ENCODE assay signal across 19 cellular contexts in the genomic region with DNA sequence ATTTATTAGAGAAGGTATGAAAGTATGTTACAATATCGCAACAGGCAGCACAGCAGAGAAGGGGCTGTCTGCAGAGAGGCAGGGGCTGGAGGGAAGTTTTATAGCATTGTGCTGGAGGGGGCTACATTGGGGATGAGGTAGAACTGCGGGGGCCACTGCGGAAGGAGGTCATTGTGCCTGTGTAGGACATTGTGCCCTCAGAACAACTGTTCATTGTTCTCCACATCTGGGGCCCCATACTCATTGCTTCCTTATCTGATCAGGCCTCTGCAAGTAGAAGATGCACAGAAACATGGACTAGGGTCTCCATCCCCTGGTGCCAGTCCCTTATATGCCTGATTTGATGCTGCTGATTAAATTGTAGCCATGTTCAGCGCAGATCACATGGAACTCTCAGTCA. TPM values are rescaled to one million over a fixed set of nuclear protein-coding genes. Genes with fewer than 3 reads are reported as not detected.
DNase-seq lines count a peak whose midpoint lies in the region; ATAC-seq and TF ChIP-seq lines count a peak whose summit lies in the region.
"Had no signal": no experiment of that assay in that cellular context is flagged by ENCODE, and none has a peak within 500 bp of the region (broad histone marks: within the 10 kb centered on the region; RNA-seq: fewer than 3 reads in every experiment).

No MANE protein-coding gene starts in this region.

- peaks cover 11% of the 10 kb centered on the region for H3K36me3 ChIP-seq in RWPE2 (ENCODE audit: low read depth)
- H3K36me3 ChIP-seq in PC-9 (ENCODE audit: low read depth): peaks cover 26% of the 10 kb centered on the region

- CTCF ChIA-PET in PC-9 (lab: Charles Lee): no interaction called here

- H3K27me3 ChIP-seq in RWPE2 (ENCODE audit: insufficient read depth, poor library complexity, severe bottlenecking) (no peaks in the 10 kb centered on the region), PC-9 (ENCODE audit: insufficient read depth, low read depth) (no peaks in the 10 kb centered on the region)

- intact Hi-C loops in PC-9 (cut with micrococcal nuclease; ENCODE audit: unreplicated experiment): no loop called here

- no peaks in the 10 kb centered on the region for H3K27me3 Mint-ChIP-seq in chondrocyte (ENCODE audit: low read depth)
- H3K27me3 Mint-ChIP-seq in activated T-helper 17 cell treated with anti-CD3 and anti-CD28 coated beads, Interleukin-2, amount 50 U/mL, for 72 hours: no peaks in the 10 kb centered on the region
- H3K27me3 Mint-ChIP-seq: B cell; CD4-positive, alpha-beta memory T cell; IgD-negative memory B cell had no signal

- peaks cover 35% of the 10 kb centered on the region for H3K36me3 Mint-ChIP-seq in chondrocyte (ENCODE audit: low read depth)
- H3K36me3 Mint-ChIP-seq in activated T-helper 17 cell treated with anti-CD3 and anti-CD28 coated beads, Interleukin-2, amount 50 U/mL, for 72 hours (ENCODE audit: low read depth): peaks cover 90% of the 10 kb centered on the region

- POLR2A ChIA-PET in PC-9 (lab: Charles Lee; ENCODE audit: unreplicated experiment): no interaction called here

- H3K4me1 ChIP-seq in RWPE2 (ENCODE audit: insufficient read depth, poor library complexity, severe bottlenecking) (no peaks in the 10 kb centered on the region), PC-9 (replicated peaks; ENCODE audit: insufficient read depth) (no peaks in the 10 kb centered on the region)

- H3K4me1 Mint-ChIP-seq in chondrocyte (ENCODE audit: low read depth): no peaks in the 10 kb centered on the region
- peaks cover 7% of the 10 kb centered on the region for H3K4me1 Mint-ChIP-seq in activated T-helper 17 cell treated with anti-CD3 and anti-CD28 coated beads, Interleukin-2, amount 50 U/mL, for 72 hours

- H3K4me2 ChIP-seq in PC-9: no peak overlapping the region
- H3K4me2 ChIP-seq: GM23338 had no signal

- H3K27ac Mint-ChIP-seq in chondrocyte (ENCODE audit: unreplicated experiment): no peak overlapping the region
- no peak overlapping the region for H3K27ac Mint-ChIP-seq in activated T-helper 17 cell treated with anti-CD3 and anti-CD28 coated beads, Interleukin-2, amount 50 U/mL, for 72 hours
- H3K27ac Mint-ChIP-seq: B cell, GM23338, IgD-negative memory B cell had no signal

- H3K79me2 ChIP-seq in PC-9 (ENCODE audit: low read depth): no peaks in the 10 kb centered on the region

- no peak overlapping the region for H2AFZ ChIP-seq in PC-9
- H2AFZ ChIP-seq: GM23338 had no signal

- no peak overlapping the region for H3K4me3 ChIP-seq in RWPE2 (ENCODE audit: severe bottlenecking)
- H3K4me3 ChIP-seq in PC-9: no peak overlapping the region
- H3K4me3 ChIP-seq: GM23338 had no signal

- H3K27ac ChIP-seq in RWPE2 (ENCODE audit: poor library complexity, severe bottlenecking) (no peak overlapping the region), temporal lobe (ENCODE audit: low read depth, low read length) (peak overlapping the region; percentile 5), PC-9 (no peak overlapping the region)

- DNase-seq in RWPE2 (ENCODE audit: low spot score) (peak; percentile 15), chondrocyte (ENCODE audit: low spot score) (peak; percentile 34), medulla oblongata (ENCODE audit: extremely low spot score) (peak; percentile 23), T-helper 9 cell (no peak), PC-9 (no peak)
- DNase-seq: Calu3; CD4-positive, alpha-beta memory T cell; DMS53; Kasumi-1; MM.1S; NCI-H1092 treated with DMSO at 0.1 percent for 48 hours; NCI-H2081 treated with DMSO at 0.1 percent for 48 hours; NCI-H524 had no signal

- no TSS peak for BruUV-seq in PC-9 (replicated peaks; lab: Mats Ljungman, UMichigan)

- ATAC-seq in RWPE2 (ENCODE audit: low read depth): no peak
- ATAC-seq in activated T-helper 17 cell treated with anti-CD3 and anti-CD28 coated beads, Interleukin-2, amount 50 U/mL, for 72 hours (replicated peaks): no peak
- ATAC-seq: GM23338, HCT116 had no signal

- no peaks in the 10 kb centered on the region for H4K20me1 ChIP-seq in PC-9 (ENCODE audit: insufficient read depth)

- no peaks in the 10 kb centered on the region for H3K9me3 Mint-ChIP-seq in chondrocyte (ENCODE audit: low read depth)
- H3K9me3 Mint-ChIP-seq in activated T-helper 17 cell treated with anti-CD3 and anti-CD28 coated beads, Interleukin-2, amount 50 U/mL, for 72 hours: no peaks in the 10 kb centered on the region
- H3K9me3 Mint-ChIP-seq: CD4-positive, alpha-beta memory T cell had no signal

- TF ChIP-seq CTCF in RWPE2 (IDR thresholded peaks at IDR 0.05; ENCODE audit: poor library complexity, severe bottlenecking) (no peak), chondrocyte (IDR thresholded peaks at IDR 0.05) (no peak), PC-9 (conservative IDR thresholded peaks at IDR 0.05) (no peak)

- H3K9me3 ChIP-seq in RWPE2 (ENCODE audit: severe bottlenecking) (no peaks in the 10 kb centered on the region), PC-9 (ENCODE audit: insufficient read depth, low read depth) (no peaks in the 10 kb centered on the region)

- no peaks in the 10 kb centered on the region for H3K9me2 ChIP-seq in PC-9 (ENCODE audit: insufficient read depth)

- H3F3A ChIP-seq in PC-9 (ENCODE audit: insufficient read depth, low read depth): no peaks in the 10 kb centered on the region

- H3K4me3 Mint-ChIP-seq in chondrocyte (ENCODE audit: unreplicated experiment): no peak overlapping the region
- H3K4me3 Mint-ChIP-seq in activated T-helper 17 cell treated with anti-CD3 and anti-CD28 coated beads, Interleukin-2, amount 50 U/mL, for 72 hours: no peak overlapping the region
- H3K4me3 Mint-ChIP-seq: B cell; CD4-positive, alpha-beta memory T cell; GM23338 had no signal

RNA-seq across cellular contexts. Expression of a gene that starts 12.1 kb away (rescaled TPM):
- 38.8 to 47.5 TPM (median 41.4 TPM) in 3 replicates for total RNA-seq in chondrocyte
- total RNA-seq in temporal lobe: 18.7 TPM
- total RNA-seq in PC-9 (2021): 118 and 120 TPM in 2 replicates
- 100 to 1,000 TPM; 108 to 152 TPM for total RNA-seq in activated T-helper 17 cell treated with anti-CD3 and anti-CD28 coated beads, Interleukin-2, amount 50 U/mL, for 72 hours

RNA-seq across cellular contexts. Expression of a gene that starts 16.9 kb away (rescaled TPM):
- 44.4 to 58.7 TPM (median 57.5 TPM) in 3 replicates for total RNA-seq in chondrocyte
- 20.9 TPM for total RNA-seq in temporal lobe
- total RNA-seq in PC-9 (2021): 118 and 311 TPM in 2 replicates
- total RNA-seq in activated T-helper 17 cell treated with anti-CD3 and anti-CD28 coated beads, Interleukin-2, amount 50 U/mL, for 72 hours: 10 to 100 TPM; 38.8 to 67.1 TPM

Comparison
In these comparisons a context has a peak if more than half of its experiments do, and no peak if none do; other contexts are left out.
1. DNase-seq: peak in RWPE2 (single experiment), chondrocyte (single experiment) and medulla oblongata (single experiment); none in T-helper 9 cell (single experiment) and PC-9 (0 of 2).